8 cellular contexts compared by ENCODE assay signal in genomic region chr7:23277359-23277989, GRCh38. TPM values are rescaled to one million over a fixed set of nuclear protein-coding genes. Genes with fewer than 3 reads are reported as not detected.
DNase-seq lines count a peak whose midpoint lies in the region; ATAC-seq and TF ChIP-seq lines count a peak whose summit lies in the region.

No MANE protein-coding gene starts in this region.

- H3K4me1 Mint-ChIP-seq in CD8-positive, alpha-beta T cell (ENCODE audit: low read depth), result peaks cover 4% of the 10 kb centered on the region
- H3K4me1 Mint-ChIP-seq in naive B cell, result peaks cover 7 to 11% (median 10%) of the 10 kb centered on the region in 3 donors

- intact Hi-C loops in CD8-positive, alpha-beta T cell (cut with DNase I, micrococcal nuclease), result loop anchor here (1.0 to 10.0 kb wide), 5 partner anchors 22 to 1297 kb away; partner anchors contain the start of genes MALSU1 (in 1 of the 2) and PALS2 (in 1 of the 2)

- H3K36me3 Mint-ChIP-seq in CD8-positive, alpha-beta T cell, result no peaks in the 10 kb centered on the region
- no peaks in the 10 kb centered on the region for H3K36me3 Mint-ChIP-seq in naive B cell

- no peak overlapping the region for H3K4me3 ChIP-seq in CD8-positive, alpha-beta T cell (ENCODE audit: low read depth, low read length)
- H3K4me3 ChIP-seq in epithelial cell of esophagus (ENCODE audit: low read length), result no peak overlapping the region

- peak; percentile 93 for TF ChIP-seq CTCF in CD8-positive, alpha-beta T cell (IDR thresholded peaks at IDR 0.05)
- peak; percentile 95 for TF ChIP-seq CTCF in epithelial cell of esophagus (IDR thresholded peaks at IDR 0.05; ENCODE audit: insufficient read depth, low read depth, low read length, missing control alignments)

- peaks cover 2% of the 10 kb centered on the region for H3K27me3 Mint-ChIP-seq in CD8-positive, alpha-beta T cell (ENCODE audit: low read depth)
- peaks cover under 1 to 7% (median 2%) of the 10 kb centered on the region in 3 donors for H3K27me3 Mint-ChIP-seq in naive B cell

- ATAC-seq in CD8-positive, alpha-beta T cell, result peak; percentile 63
- peak; percentile 47 for ATAC-seq in GM18907 (IDR thresholded peaks at IDR 0.05; ENCODE audit: unreplicated experiment)
- peak; percentile 76 for ATAC-seq in SK-N-SH treated with all-trans-retinoic acid at 6 μM for 48 hours
- ATAC-seq in naive B cell (ENCODE audit: low read depth in 2 of 2), result peak; percentile 33 to 42
- ATAC-seq in HG03442 (IDR thresholded peaks at IDR 0.05; ENCODE audit: unreplicated experiment), result no peak

- no peak overlapping the region for H3K4me3 Mint-ChIP-seq in CD8-positive, alpha-beta T cell
- no peak overlapping the region for H3K4me3 Mint-ChIP-seq in naive B cell

- no peak overlapping the region for H3K27ac ChIP-seq in CD8-positive, alpha-beta T cell (ENCODE audit: low read depth, low read length)

- no peaks in the 10 kb centered on the region for H3K9me3 Mint-ChIP-seq in CD8-positive, alpha-beta T cell
- H3K9me3 Mint-ChIP-seq in naive B cell, result no peaks in the 10 kb centered on the region

- no peaks in the 10 kb centered on the region for H3K27me3 ChIP-seq in CD8-positive, alpha-beta T cell (ENCODE audit: insufficient read depth, low read length)

- H3K27ac Mint-ChIP-seq in CD8-positive, alpha-beta T cell, result no peak overlapping the region
- no peak overlapping the region for H3K27ac Mint-ChIP-seq in naive B cell

- peak in 2 of 7 experiments; percentile 18 to 37 for DNase-seq in CD8-positive, alpha-beta T cell
- DNase-seq in NCI-H128 (lab: John Stamatoyannopoulos, UW; ENCODE audit: unreplicated experiment), result peak; percentile 13
- peak; percentile 76 for DNase-seq in epithelial cell of esophagus (ENCODE audit: low read depth)
- DNase-seq in naive B cell, result peak; percentile 61
- DNase-seq in cortex of kidney (lab: John Stamatoyannopoulos, UW), result no peak

- CTCF ChIA-PET in CD8-positive, alpha-beta T cell (lab: Charles Lee), result interaction anchor here (0.6 to 3.8 kb wide), 17 partner anchors 9 to 436 kb away, joined by 3 to 16 read pairs (median 4); no protein-coding TSS in a partner anchor

- no peaks in the 10 kb centered on the region for H3K36me3 ChIP-seq in CD8-positive, alpha-beta T cell (ENCODE audit: insufficient read depth, low read length)

- H3K9me3 ChIP-seq in CD8-positive, alpha-beta T cell (ENCODE audit: low read length), result no peaks in the 10 kb centered on the region

- POLR2A ChIA-PET in CD8-positive, alpha-beta T cell (lab: Charles Lee), result no interaction called here

- no peaks in the 10 kb centered on the region for H3K4me1 ChIP-seq in CD8-positive, alpha-beta T cell (ENCODE audit: insufficient read depth, low read length)

TF ChIP-seq in SK-N-SH treated with all-trans-retinoic acid at 6 μM for 48 hours, 23 proteins besides CTCF, POLR2A, EP300 and RAD21:
- no peak for TF ChIP-seq ESRRG (CRISPR knock-in tag; IDR thresholded peaks at IDR 0.05)
- no peak for TF ChIP-seq TSHZ2 (CRISPR knock-in tag; IDR thresholded peaks at IDR 0.05)
- no peak for TF ChIP-seq CSDC2 (CRISPR knock-in tag; IDR thresholded peaks at IDR 0.05)
- no peak for TF ChIP-seq SNAI2 (CRISPR knock-in tag; IDR thresholded peaks at IDR 0.05)

RNA-seq across cellular contexts. Expression of gene MALSU1, which starts 21.7 kb away (rescaled TPM):
- 10 to 100 TPM; 56.0 to 56.6 TPM for total RNA-seq in CD8-positive, alpha-beta T cell
- 10 to 100 TPM; 46.2 to 78.3 (median 55.1) TPM for polyA plus RNA-seq in naive B cell (ENCODE audit: low read depth in 6 of 6)

RNA-seq across cellular contexts. Expression of gene GPNMB, which starts 30.9 kb away (rescaled TPM):
- total RNA-seq in CD8-positive, alpha-beta T cell, result not detected
- not detected for polyA plus RNA-seq in naive B cell (ENCODE audit: low read depth in 6 of 6)
